8 cellular contexts compared by ENCODE assay signal in the genomic region with DNA sequence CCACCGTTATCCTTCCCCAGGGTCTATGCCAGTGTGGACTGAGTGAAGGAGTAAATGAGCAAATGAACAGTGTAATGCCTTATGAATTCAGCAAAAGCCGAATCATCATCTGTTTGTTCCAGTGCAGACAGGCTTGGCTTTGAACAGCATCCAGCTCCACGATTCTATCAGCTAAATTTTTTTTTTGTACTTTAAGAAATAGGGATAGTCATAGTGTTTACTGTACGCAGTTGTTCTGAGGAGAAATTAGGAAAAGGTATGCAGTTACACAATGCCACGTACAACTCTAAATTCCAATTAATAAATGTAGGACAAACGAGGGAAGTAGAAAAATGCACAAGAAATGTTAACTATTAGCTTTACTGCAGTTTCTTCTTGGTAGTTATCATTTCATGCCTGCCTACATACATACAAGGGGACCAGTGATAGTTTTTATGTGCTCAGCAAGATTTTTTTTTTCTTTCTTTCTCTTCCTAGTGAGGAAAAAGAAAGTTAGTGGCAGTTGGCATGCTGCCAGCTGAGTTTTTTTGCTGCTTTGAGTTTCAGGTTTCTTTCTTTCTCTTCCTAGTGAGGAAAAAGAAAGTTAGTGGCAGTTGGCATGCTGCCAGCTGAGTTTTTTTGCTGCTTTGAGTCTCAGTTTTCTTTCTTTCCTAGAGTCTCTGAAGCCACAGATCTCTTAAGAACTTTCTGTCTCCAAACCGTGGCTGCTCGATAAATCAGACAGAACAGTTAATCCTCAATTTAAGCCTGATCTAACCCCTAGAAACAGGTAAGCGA. TPM values are rescaled to one million over a fixed set of nuclear protein-coding genes. Genes with fewer than 3 reads are reported as not detected.
DNase-seq lines count a peak whose midpoint lies in the region; ATAC-seq and TF ChIP-seq lines count a peak whose summit lies in the region.

A gene (plus strand): TSS at position 646 of the 777 bp plus-strand sequence. CDS start 7,468 bp downstream, outside the sequence.

- H3K27me3 ChIP-seq in layer of hippocampus (ENCODE audit: control insufficient read depth, insufficient read depth, low read length) = no peaks in the 10 kb centered on the region

- intact Hi-C loops in T-helper 1 cell treated with Interleukin-12 subunit alpha and Interleukin-12 subunit beta and Interleukin-4 antibody, amounts not matched to agents 30 ng/mL and 1 ng/mL, for 36 hours (cut with micrococcal nuclease) = loop anchor here (1.0 to 10.0 kb wide), 7 partner anchors 8 to 1405 kb away; a partner anchor contains a TSS

- in situ Hi-C loops in astrocyte of the spinal cord (cut with HindIII; ENCODE audit: low sequenced_read_pairs) = no loop called here

- peak; percentile 80 for DNase-seq in astrocyte of the spinal cord (ENCODE audit: low read depth, low spot score)
- DNase-seq in stimulated activated CD4-positive, alpha-beta T cell treated with anti-CD3 and anti-CD28 coated beads, TNF-alpha, amount 100 ng/mL, for 4 hours (ENCODE audit: low read depth in 3 of 3) = peak; percentile 36 to 69 (median 65)
- DNase-seq in NOMO-1 (lab: John Stamatoyannopoulos, UW; ENCODE audit: unreplicated experiment in 2 of 2) = no peak
- DNase-seq in NOMO-1 treated with DMSO at 0.1 percent for 48 hours (lab: John Stamatoyannopoulos, UW; ENCODE audit: unreplicated experiment) = no peak

- TF ChIP-seq CTCF in astrocyte of the spinal cord (IDR thresholded peaks at IDR 0.05; ENCODE audit: low read depth, low read length) = no peak

- H3K27ac ChIP-seq in layer of hippocampus (ENCODE audit: low read depth, low read length) = peak within 1 kb of the TSS; percentile 49

- peak within 1 kb of the TSS; percentile 33 for H3K4me3 ChIP-seq in astrocyte of the spinal cord (ENCODE audit: low read depth, low read length)

- ATAC-seq in GM18498 (IDR thresholded peaks at IDR 0.05; ENCODE audit: unreplicated experiment) = peak; percentile 41
- peak; percentile 34 for ATAC-seq in HG02885 (IDR thresholded peaks at IDR 0.05; ENCODE audit: poor library complexity, unreplicated experiment)

RNA-seq across cellular contexts. Expression of the gene that starts here (rescaled TPM):
- 132 and 135 TPM in 2 replicates for total RNA-seq in T-helper 1 cell treated with Interleukin-12 subunit alpha and Interleukin-12 subunit beta and Interleukin-4 antibody, amounts not matched to agents 30 ng/mL and 1 ng/mL, for 36 hours

Comparison
In these comparisons a context has a peak if more than half of its experiments do, and no peak if none do; other contexts are left out.
1. DNase-seq: peak in astrocyte of the spinal cord (single experiment) and stimulated activated CD4-positive, alpha-beta T cell treated with anti-CD3 and anti-CD28 coated beads, TNF-alpha, amount 100 ng/mL, for 4 hours (3 of 3); none in NOMO-1 (0 of 2) and NOMO-1 treated with DMSO at 0.1 percent for 48 hours (single experiment).